ENCODE assay signal across 10 cellular contexts in genomic region chr3:195187609-195188529, GRCh38.
DNase-seq lines count a peak whose midpoint lies in the region; ATAC-seq, FAIRE-seq and TF ChIP-seq lines count a peak whose summit lies in the region.
"Had no signal": no experiment of that assay in that cellular context is flagged by ENCODE, and none has a peak within 500 bp of the region (broad histone marks: within the 10 kb centered on the region; RNA-seq: fewer than 3 reads in every experiment).

No MANE protein-coding gene starts in this region.

- H3K4me1 ChIP-seq in trophoblast cell (ENCODE audit: control insufficient read depth in 1 of 2, insufficient read depth in 2 of 2, low read length in 2 of 2) (peaks cover 10 to 15% of the 10 kb centered on the region in 2 experiments), tibial nerve (peaks cover 0 to 5% (median 0%) of the 10 kb centered on the region in 4 donors)

- no peak for ATAC-seq in GM21717 (IDR thresholded peaks at IDR 0.05; ENCODE audit: unreplicated experiment)
- ATAC-seq in HG03571 (IDR thresholded peaks at IDR 0.05; ENCODE audit: unreplicated experiment) = no peak
- ATAC-seq: activated T-cell treated with anti-CD3 and anti-CD28 coated beads, Interleukin-2, amount 50 U/mL, for 4 hours had no signal

- TF ChIP-seq POLR2A in H54 (IDR thresholded peaks at IDR 0.05; ENCODE audit: low read depth, low read length) (no peak), tibial nerve (IDR thresholded peaks at IDR 0.05) (no peak)

- H3K4me3 ChIP-seq in WERI-Rb-1 (ENCODE audit: low read depth, low read length) = no peak overlapping the region
- H3K4me3 ChIP-seq in fibroblast of the aortic adventitia (ENCODE audit: low read depth, low read length) = no peak overlapping the region
- no peak overlapping the region for H3K4me3 ChIP-seq in trophoblast cell (ENCODE audit: low read depth, low read length)
- H3K4me3 ChIP-seq in tibial nerve = no peak overlapping the region

- no peak overlapping the region for H3K23ac ChIP-seq in trophoblast cell (ENCODE audit: low read length)

- peak; percentile 20 for FAIRE-seq in H54 (lab: Jason Lieb, UNC)

- H4K91ac ChIP-seq in trophoblast cell (ENCODE audit: low read depth, low read length) = peak overlapping the region; percentile 46

- no peak overlapping the region for H4K8ac ChIP-seq in trophoblast cell (ENCODE audit: low read depth, low read length)

- H3K9me3 ChIP-seq in WERI-Rb-1 (ENCODE audit: severe bottlenecking) = no peaks in the 10 kb centered on the region
- H3K9me3 ChIP-seq in trophoblast cell (ENCODE audit: insufficient read depth, low read depth, low read length) = no peaks in the 10 kb centered on the region
- peaks cover 0 to 15% (median 1%) of the 10 kb centered on the region in 4 donors for H3K9me3 ChIP-seq in tibial nerve

- H3K79me2 ChIP-seq in trophoblast cell (ENCODE audit: control insufficient read depth, insufficient read depth, low read length, poor library complexity) = no peaks in the 10 kb centered on the region

- peaks cover 8% of the 10 kb centered on the region for H3K79me1 ChIP-seq in trophoblast cell (ENCODE audit: low read length)

- TF ChIP-seq EP300 in tibial nerve (IDR thresholded peaks at IDR 0.05) = no peak

- H3K27me3 ChIP-seq in WERI-Rb-1 (ENCODE audit: insufficient read depth, low read depth, severe bottlenecking) = no peaks in the 10 kb centered on the region
- H3K27me3 ChIP-seq in trophoblast cell (ENCODE audit: insufficient read depth, low read length) = no peaks in the 10 kb centered on the region
- H3K27me3 ChIP-seq in tibial nerve = no peaks in the 10 kb centered on the region

- no peak overlapping the region for H2AK5ac ChIP-seq in trophoblast cell (ENCODE audit: low read length)

- WGBS in trophoblast cell (ENCODE audit: extremely low coverage, insufficient coverage, insufficient read length) = no CpG with 5 or more reads among the region's 5 CpGs
- 37 to 45% methylated on average over 5 of the region's 5 CpGs for WGBS in tibial nerve, 2 donors

- H4K12ac ChIP-seq in trophoblast cell (ENCODE audit: low read depth, low read length) = no peak overlapping the region

- no peak overlapping the region for H2AFZ ChIP-seq in trophoblast cell (ENCODE audit: insufficient read depth, low read length, poor library complexity)

- H3K27ac ChIP-seq in WERI-Rb-1 = peak overlapping the region; percentile 45
- H3K27ac ChIP-seq in trophoblast cell (ENCODE audit: low read depth, low read length) = no peak overlapping the region
- H3K27ac ChIP-seq in tibial nerve = no peak overlapping the region

- H3K36me3 ChIP-seq in WERI-Rb-1 (no peaks in the 10 kb centered on the region), trophoblast cell (ENCODE audit: control insufficient read depth in 1 of 2, insufficient read depth in 2 of 2, low read length in 2 of 2) (no peaks in the 10 kb centered on the region), tibial nerve (peaks cover 0 to 3% (median 0%) of the 10 kb centered on the region in 3 donors)

- no peak overlapping the region for H3K4me2 ChIP-seq in trophoblast cell (ENCODE audit: low read length)

- no peak overlapping the region for H3K4ac ChIP-seq in trophoblast cell (ENCODE audit: low read depth, low read length)

- no peak for DNase-seq in H54 (ENCODE audit: insufficient read length, low spot score)
- no peak for DNase-seq in WERI-Rb-1
- peak; percentile 70 for DNase-seq in fibroblast of the aortic adventitia (ENCODE audit: low read depth)
- peak in 1 of 2 donors; percentile 25 for DNase-seq in trophoblast cell
- no peak for DNase-seq in NCI-H1436 treated with DMSO at 0.1 percent for 48 hours (lab: John Stamatoyannopoulos, UW)
- no peak for DNase-seq in tibial nerve (ENCODE audit: low spot score in 2 of 2)
- DNase-seq: activated T-cell treated with anti-CD3 and anti-CD28 coated beads, Interleukin-2, amount 50 U/mL, for 4 hours; NCI-H510A treated with DMSO at 0.1 percent for 48 hours had no signal

- H3K14ac ChIP-seq in trophoblast cell (ENCODE audit: low read length) = no peak overlapping the region

- TF ChIP-seq CTCF in WERI-Rb-1 (IDR thresholded peaks at IDR 0.05; ENCODE audit: low read depth, low read length) = no peak
- TF ChIP-seq CTCF in fibroblast of the aortic adventitia (IDR thresholded peaks at IDR 0.05; ENCODE audit: insufficient read depth, low read length) = no peak
- no peak for TF ChIP-seq CTCF in tibial nerve (IDR thresholded peaks at IDR 0.05)

- no peak overlapping the region for H2BK12ac ChIP-seq in trophoblast cell (ENCODE audit: low read length)

- H2BK120ac ChIP-seq in trophoblast cell (ENCODE audit: insufficient read depth, low read length, poor library complexity) = no peak overlapping the region

- H3K9ac ChIP-seq in trophoblast cell (ENCODE audit: low read length) = no peak overlapping the region

- peak overlapping the region; percentile 32 for H2BK5ac ChIP-seq in trophoblast cell (ENCODE audit: low read depth, low read length, poor library complexity)

- no peak overlapping the region for H3K18ac ChIP-seq in trophoblast cell (ENCODE audit: low read length)
